In the genomic region with DNA sequence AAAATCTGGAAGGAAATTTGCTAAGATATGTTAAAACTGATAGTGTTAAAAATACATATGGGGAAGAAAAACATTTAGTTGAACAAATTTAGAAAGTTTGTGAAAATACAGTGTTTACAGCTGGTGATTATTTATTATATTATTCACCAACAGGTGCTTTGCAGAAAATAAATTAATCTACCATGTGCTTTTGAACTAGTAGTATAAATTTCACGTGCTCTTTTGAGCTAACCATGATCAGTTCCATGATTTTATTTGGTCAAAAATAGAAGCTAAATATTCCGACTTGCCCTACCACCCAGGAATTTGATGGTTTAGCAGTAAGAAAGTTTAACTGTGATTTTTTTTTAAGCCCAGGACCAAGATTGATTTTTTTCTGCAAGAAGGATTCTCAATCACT, we compare ENCODE assay signal across 10 cellular contexts.
"Had no signal": no experiment of that assay in that cellular context is flagged by ENCODE, and none has a peak within 500 bp of the region (broad histone marks: within the 10 kb centered on the region; RNA-seq: fewer than 3 reads in every experiment).

No MANE protein-coding gene starts in this region.

- FAIRE-seq: HTR-8/SVneo, K562 had no signal

- ATAC-seq: K562 had no signal

- H3K4me2 ChIP-seq: KMS-11 had no signal

- H3K4me3 ChIP-seq: K562 had no signal

- H3K9ac ChIP-seq: KMS-11 had no signal

- H3K27ac Mint-ChIP-seq: IgD-negative memory B cell had no signal

- H3K27ac ChIP-seq: HL-60, KMS-11 had no signal

- H3K4me3 Mint-ChIP-seq: IgD-negative memory B cell had no signal

- H3K4me1 Mint-ChIP-seq: IgD-negative memory B cell had no signal

- H3K36me3 Mint-ChIP-seq: IgD-negative memory B cell had no signal

- H3K27me3 Mint-ChIP-seq: IgD-negative memory B cell had no signal

- DNase-seq: IMR-90, Karpas-422, Kasumi-1, KBM-7, KG1 had no signal
